24 cellular contexts compared by ENCODE assay signal in the genomic region with DNA sequence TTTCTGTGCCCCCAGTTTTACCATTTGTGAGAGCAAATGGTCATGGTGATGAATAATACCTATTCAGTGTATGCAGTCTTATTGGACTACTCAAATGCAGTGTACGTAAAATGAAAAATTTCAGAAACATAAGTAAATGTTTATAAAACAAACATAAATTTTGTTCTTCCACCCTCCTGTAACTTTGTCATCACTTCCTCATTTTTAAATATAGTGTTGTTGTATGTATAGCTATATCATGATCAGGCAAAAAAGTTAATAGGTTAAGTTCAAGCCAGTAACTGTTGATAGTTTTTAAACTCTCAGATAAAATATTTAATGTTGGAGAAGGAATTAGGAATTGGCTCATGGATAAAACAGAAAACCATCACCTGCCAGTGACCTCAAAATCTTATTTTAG.
DNase-seq lines count a peak whose midpoint lies in the region; TF ChIP-seq lines count a peak whose summit lies in the region.
"Had no signal": no experiment of that assay in that cellular context is flagged by ENCODE, and none has a peak within 500 bp of the region (broad histone marks: within the 10 kb centered on the region; RNA-seq: fewer than 3 reads in every experiment).

No MANE protein-coding gene starts in this region.

- no peaks in the 10 kb centered on the region for H3F3A ChIP-seq in DOHH2 (ENCODE audit: control insufficient read depth, insufficient read depth)
- H3F3A ChIP-seq in SK-N-SH (replicated peaks; ENCODE audit: insufficient read depth): peaks cover 31% of the 10 kb centered on the region

- H3K4me2 ChIP-seq in DOHH2 (ENCODE audit: low read length) (peak overlapping the region; percentile 44), SK-N-SH (no peak overlapping the region)

- H4K20me1 ChIP-seq in DOHH2 (ENCODE audit: control insufficient read depth, insufficient read depth, low read depth, low read length) (no peaks in the 10 kb centered on the region), SK-N-SH (ENCODE audit: insufficient read depth) (no peaks in the 10 kb centered on the region)

- H3K27me3 ChIP-seq in DOHH2 (ENCODE audit: control insufficient read depth, low read length) (no peaks in the 10 kb centered on the region), dorsolateral prefrontal cortex (no peaks in the 10 kb centered on the region), SK-N-SH (ENCODE audit: insufficient read depth) (no peaks in the 10 kb centered on the region)
- H3K27me3 ChIP-seq: right atrium auricular region, tibial nerve had no signal

- TF ChIP-seq CTCF in DOHH2 (IDR thresholded peaks at IDR 0.05; ENCODE audit: low read depth, low read length, poor library complexity, severe bottlenecking) (no peak), dorsolateral prefrontal cortex (IDR thresholded peaks at IDR 0.05 in 54 of 56, conservative IDR thresholded peaks at IDR 0.05 in 2 of 56; ENCODE audit: low read depth in 1 of 56, partially characterized antibody in 56 of 56) (no peak), SK-N-SH (IDR thresholded peaks at IDR 0.05) (no peak)

- intact Hi-C loops in dorsolateral prefrontal cortex (cut with DNase I): loop anchor here in 1 of 2 donors (10.0 kb wide), 1 partner anchor 92 kb away; a partner anchor contains a TSS

- no peak overlapping the region for H3K27ac ChIP-seq in DOHH2 (ENCODE audit: low read depth, low read length)
- H3K27ac ChIP-seq in dorsolateral prefrontal cortex: peak overlapping the region in 48 of 59 donors; percentile 9 to 97 (median 89)
- peak overlapping the region in 1 of 2 experiments; percentile 75; a peak in 2 of 4 replicates for H3K27ac ChIP-seq in SK-N-SH (ENCODE audit: low read depth in 2 of 2, low read length in 1 of 2)
- H3K27ac ChIP-seq: parathyroid adenoma, right atrium auricular region, SK-N-MC, tibial nerve had no signal

- CTCF ChIA-PET in SK-N-SH (lab: Yijun Ruan, JAX): interaction anchor here (3.0 kb wide), 1 partner anchor 90 kb away, joined by 13 read pairs; no protein-coding TSS in a partner anchor

- H3K4me1 ChIP-seq in DOHH2 (ENCODE audit: control insufficient read depth, low read length) (peaks cover 32% of the 10 kb centered on the region), SK-N-SH (ENCODE audit: control insufficient read depth in 1 of 2, insufficient read depth in 2 of 2, low read depth in 1 of 2, low read length in 1 of 2) (peaks cover 3 to 37% of the 10 kb centered on the region in 2 experiments; a peak in 3 of 4 replicates)
- H3K4me1 ChIP-seq: parathyroid adenoma had no signal

- DNase-seq in AML-193 (lab: John Stamatoyannopoulos, UW) (peak; percentile 8 to 12), NOMO-1 treated with DMSO at 0.1 percent for 48 hours (lab: John Stamatoyannopoulos, UW; ENCODE audit: unreplicated experiment) (peak; percentile 53), dorsolateral prefrontal cortex (no peak), kidney tubule cell (ENCODE audit: low spot score) (no peak), SK-N-SH (no peak), NCI-H2196 treated with DMSO at 0.1 percent for 48 hours (lab: John Stamatoyannopoulos, UW; ENCODE audit: unreplicated experiment) (no peak)
- DNase-seq: activated CD4-positive, alpha-beta memory T cell treated with anti-CD3 and anti-CD28 coated beads, Interleukin-2, amount 10 ng/mL, durations not matched to agents 7 days and 5 days; activated CD4-positive, CD25-positive, alpha-beta regulatory T cell; activated CD8-positive, alpha-beta memory T cell treated with anti-CD3 and anti-CD28 coated beads, Interleukin-2, amount 50 U/mL, for 48 hours; amygdala; COR-L47; DMS53; GDM1; kidney; NCI-H1092 treated with DMSO at 0.1 percent for 48 hours; NCI-H187 treated with DMSO at 0.1 percent for 48 hours; NCI-H2227 treated with DMSO at 0.1 percent for 48 hours; stimulated activated CD4-positive, alpha-beta T cell treated with anti-CD3 and anti-CD28 coated beads, Interleukin-2, amount 100 ng/mL, for 24 hours; T-helper 9 cell had no signal

- no peak for TF ChIP-seq RAD21 in SK-N-SH (IDR thresholded peaks at IDR 0.05; ENCODE audit: low read length)

- no peaks in the 10 kb centered on the region for H3K9me2 ChIP-seq in DOHH2 (replicated peaks; ENCODE audit: control insufficient read depth, low read length)
- H3K9me2 ChIP-seq in SK-N-SH: no peaks in the 10 kb centered on the region

- TF ChIP-seq EP300 in SK-N-SH (IDR thresholded peaks at IDR 0.05; ENCODE audit: borderline replicate concordance in 1 of 2, low read depth in 1 of 2, low read length in 1 of 2): no peak

- POLR2A ChIA-PET in SK-N-SH (lab: Yijun Ruan, JAX): no interaction called here

- H3K79me2 ChIP-seq in DOHH2 (ENCODE audit: control insufficient read depth, low read length) (no peaks in the 10 kb centered on the region), SK-N-SH (ENCODE audit: insufficient read depth) (no peaks in the 10 kb centered on the region)
- H3K79me2 ChIP-seq: parathyroid adenoma had no signal

- 94% methylated on average over 1 of the region's 1 CpG for WGBS in SK-N-SH (ENCODE audit: low lambda C conversion rate)

- H3K9ac ChIP-seq in SK-N-SH: no peak overlapping the region
- H3K9ac ChIP-seq: parathyroid adenoma had no signal

- no peaks in the 10 kb centered on the region for H3K9me3 ChIP-seq in DOHH2 (ENCODE audit: control insufficient read depth, insufficient read depth, low read length)
- no peaks in the 10 kb centered on the region for H3K9me3 ChIP-seq in SK-N-SH
- H3K9me3 ChIP-seq: right atrium auricular region, tibial nerve had no signal

- H3K36me3 ChIP-seq in DOHH2 (ENCODE audit: control insufficient read depth, low read length): no peaks in the 10 kb centered on the region
- H3K36me3 ChIP-seq in SK-N-SH (replicated peaks in 1 of 2; ENCODE audit: control insufficient read depth in 1 of 2, insufficient read depth in 2 of 2, low read length in 1 of 2): peaks cover 10 to 13% of the 10 kb centered on the region in 2 experiments
- H3K36me3 ChIP-seq: tibial nerve had no signal

- no peak overlapping the region for H2AFZ ChIP-seq in SK-N-SH (ENCODE audit: low read depth)
- H2AFZ ChIP-seq: parathyroid adenoma had no signal

- H3K4me3 ChIP-seq in DOHH2 (ENCODE audit: low read length): 0 out of 2 replicates have a peak overlapping the region, but pooled peaks have one; percentile 4
- H3K4me3 ChIP-seq in dorsolateral prefrontal cortex: peak overlapping the region in 1 of 59 donors; percentile 65
- no peak overlapping the region for H3K4me3 ChIP-seq in SK-N-SH (ENCODE audit: low read depth in 2 of 2, low read length in 1 of 2)
- H3K4me3 ChIP-seq: right atrium auricular region, SK-N-MC, tibial nerve had no signal

TF ChIP-seq in SK-N-SH, 30 proteins besides CTCF, POLR2A, EP300 and RAD21 (continues in another document):
- TF ChIP-seq TAF1 (IDR thresholded peaks at IDR 0.05; ENCODE audit: borderline replicate concordance, low read depth, low read length) (no peak), FOXJ3 (CRISPR knock-in tag; IDR thresholded peaks at IDR 0.05) (no peak), SIN3A (IDR thresholded peaks at IDR 0.05; ENCODE audit: borderline replicate concordance, low read depth, low read length) (no peak), SMC3 (IDR thresholded peaks at IDR 0.05; ENCODE audit: low read depth, low read length) (no peak), POLR2AphosphoS5 (IDR thresholded peaks at IDR 0.05; ENCODE audit: low read depth, low read length) (no peak), MXI1 (IDR thresholded peaks at IDR 0.05; ENCODE audit: low read depth, low read length) (no peak), GATA2 (CRISPR knock-in tag; IDR thresholded peaks at IDR 0.05) (no peak), MEF2A (IDR thresholded peaks at IDR 0.05; ENCODE audit: borderline replicate concordance, low read depth) (no peak), TCF12 (IDR thresholded peaks at IDR 0.05) (no peak), JUND (IDR thresholded peaks at IDR 0.05) (no peak)
- TF ChIP-seq, protein P1, sequence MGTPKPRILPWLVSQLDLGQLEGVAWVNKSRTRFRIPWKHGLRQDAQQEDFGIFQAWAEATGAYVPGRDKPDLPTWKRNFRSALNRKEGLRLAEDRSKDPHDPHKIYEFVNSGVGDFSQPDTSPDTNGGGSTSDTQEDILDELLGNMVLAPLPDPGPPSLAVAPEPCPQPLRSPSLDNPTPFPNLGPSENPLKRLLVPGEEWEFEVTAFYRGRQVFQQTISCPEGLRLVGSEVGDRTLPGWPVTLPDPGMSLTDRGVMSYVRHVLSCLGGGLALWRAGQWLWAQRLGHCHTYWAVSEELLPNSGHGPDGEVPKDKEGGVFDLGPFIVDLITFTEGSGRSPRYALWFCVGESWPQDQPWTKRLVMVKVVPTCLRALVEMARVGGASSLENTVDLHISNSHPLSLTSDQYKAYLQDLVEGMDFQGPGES (IDR thresholded peaks at IDR 0.05; ENCODE audit: low read depth, low read length): no peak
- TF ChIP-seq, protein P2, sequence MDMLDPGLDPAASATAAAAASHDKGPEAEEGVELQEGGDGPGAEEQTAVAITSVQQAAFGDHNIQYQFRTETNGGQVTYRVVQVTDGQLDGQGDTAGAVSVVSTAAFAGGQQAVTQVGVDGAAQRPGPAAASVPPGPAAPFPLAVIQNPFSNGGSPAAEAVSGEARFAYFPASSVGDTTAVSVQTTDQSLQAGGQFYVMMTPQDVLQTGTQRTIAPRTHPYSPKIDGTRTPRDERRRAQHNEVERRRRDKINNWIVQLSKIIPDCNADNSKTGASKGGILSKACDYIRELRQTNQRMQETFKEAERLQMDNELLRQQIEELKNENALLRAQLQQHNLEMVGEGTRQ (IDR thresholded peaks at IDR 0.05; ENCODE audit: borderline replicate concordance, low read depth, low read length): no peak

Comparison
In these comparisons a context has a peak if more than half of its experiments do, and no peak if none do; other contexts are left out.
1. DNase-seq: peak in AML-193 (2 of 2) and NOMO-1 treated with DMSO at 0.1 percent for 48 hours (single experiment); none in dorsolateral prefrontal cortex (0 of 10), kidney tubule cell (single experiment), SK-N-SH (single experiment) and NCI-H2196 treated with DMSO at 0.1 percent for 48 hours (single experiment).